Comparison of ENCODE assay signal across 8 cellular contexts in the genomic region with DNA sequence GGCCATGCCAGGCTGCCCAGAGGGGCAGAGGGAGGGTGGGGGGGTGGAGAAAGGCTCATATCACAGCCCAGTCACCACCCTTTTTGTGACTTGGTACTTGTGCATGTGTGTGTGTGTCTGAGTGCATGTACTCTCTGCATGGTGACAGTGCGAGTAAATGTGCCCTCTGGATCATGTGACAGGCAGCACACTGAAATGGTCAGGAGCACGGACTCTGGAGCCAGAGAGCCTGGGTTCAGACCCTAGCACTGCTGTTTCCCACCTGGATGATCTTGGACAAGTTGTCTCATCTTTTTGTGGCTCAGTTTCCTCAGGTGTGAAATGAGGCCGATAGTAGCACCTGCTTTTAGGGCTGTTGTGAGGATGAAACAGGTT. TPM values are rescaled to one million over a fixed set of nuclear protein-coding genes. Genes with fewer than 3 reads are reported as not detected.
DNase-seq lines count a peak whose midpoint lies in the region; ATAC-seq and TF ChIP-seq lines count a peak whose summit lies in the region.

No MANE protein-coding gene starts in this region.

- H2BK5ac ChIP-seq in neuronal stem cell (ENCODE audit: low read length) = no peak overlapping the region

- no peak overlapping the region for H3K23ac ChIP-seq in neuronal stem cell (ENCODE audit: low read depth, low read length, poor library complexity)

- H2AFZ ChIP-seq in Loucy (ENCODE audit: low read length) (no peak overlapping the region), neuronal stem cell (ENCODE audit: low read length) (no peak overlapping the region)

- peak overlapping the region in 10 of 11 experiments; percentile 76 to 99 (median 92); a peak in 21 of 22 replicates for H3K27ac ChIP-seq in BLaER1 treated with 17β-estradiol and CSF1 and Interleukin-3, amounts not matched to agents 10 nM and 100 nM
- peak overlapping the region; percentile 93 for H3K27ac ChIP-seq in effector memory CD4-positive, alpha-beta T cell (ENCODE audit: insufficient read depth, low read length, poor library complexity, severe bottlenecking)
- no peak overlapping the region for H3K27ac ChIP-seq in neuronal stem cell (replicated peaks; ENCODE audit: low read length)

- no peaks in the 10 kb centered on the region for H3K9me2 ChIP-seq in Loucy (replicated peaks; ENCODE audit: low read depth, low read length)

- no peak overlapping the region for H4K91ac ChIP-seq in neuronal stem cell (ENCODE audit: low read depth, low read length, poor library complexity)

- DNase-seq in effector memory CD4-positive, alpha-beta T cell = no peak
- no peak for DNase-seq in neuronal stem cell (ENCODE audit: low spot score)
- DNase-seq in stimulated activated CD4-positive, alpha-beta T cell treated with anti-CD3 and anti-CD28 coated beads, Interleukin-2, amount 100 ng/mL, for 48 hours = no peak
- DNase-seq in NCI-H2196 treated with DMSO at 0.1 percent for 48 hours (lab: John Stamatoyannopoulos, UW; ENCODE audit: unreplicated experiment) = no peak
- no peak for DNase-seq in DMS53 treated with DMSO at 0.1 percent for 48 hours (lab: John Stamatoyannopoulos, UW; ENCODE audit: unreplicated experiment)

- TF ChIP-seq CTCF in Loucy (conservative IDR thresholded peaks at IDR 0.05; ENCODE audit: low read length) = no peak

- H2BK12ac ChIP-seq in neuronal stem cell (ENCODE audit: low read length) = no peak overlapping the region

- H3K4me3 ChIP-seq in BLaER1 treated with 17β-estradiol and CSF1 and Interleukin-3, amounts not matched to agents 10 nM and 100 nM = peak overlapping the region in 9 of 10 experiments; percentile 61 to 86 (median 74); a peak in 17 of 20 replicates
- H3K4me3 ChIP-seq in Loucy (ENCODE audit: low read length, poor library complexity, severe bottlenecking) (peak overlapping the region; percentile 83), neuronal stem cell (ENCODE audit: low read length in 2 of 2) (no peak overlapping the region)
- peak overlapping the region; percentile 55 for H3K4me3 ChIP-seq in effector memory CD4-positive, alpha-beta T cell (ENCODE audit: insufficient read depth, low read depth, low read length, poor library complexity, severe bottlenecking)

- peaks cover 33 to 48% (median 44%) of the 10 kb centered on the region in 11 experiments for H3K36me3 ChIP-seq in BLaER1 treated with 17β-estradiol and CSF1 and Interleukin-3, amounts not matched to agents 10 nM and 100 nM
- H3K36me3 ChIP-seq in Loucy (ENCODE audit: insufficient read depth, low read length) = 0 out of 2 replicates have a peak, but pooled peaks cover 3% of the 10 kb centered on the region
- H3K36me3 ChIP-seq in effector memory CD4-positive, alpha-beta T cell (ENCODE audit: control insufficient read depth, insufficient read depth, low read length) = peaks cover 32% of the 10 kb centered on the region
- H3K36me3 ChIP-seq in neuronal stem cell (replicated peaks in 1 of 2; ENCODE audit: control insufficient read depth in 2 of 2, insufficient read depth in 2 of 2, low read length in 2 of 2) = peaks cover 16 to 36% of the 10 kb centered on the region in 2 donors

- H3K14ac ChIP-seq in neuronal stem cell (ENCODE audit: low read length) = no peak overlapping the region

- peaks cover 35 to 67% (median 50%) of the 10 kb centered on the region in 10 experiments for H3K4me1 ChIP-seq in BLaER1 treated with 17β-estradiol and CSF1 and Interleukin-3, amounts not matched to agents 10 nM and 100 nM
- H3K4me1 ChIP-seq in Loucy (ENCODE audit: insufficient read depth, low read length, poor library complexity, severe bottlenecking) (peaks cover 21% of the 10 kb centered on the region), neuronal stem cell (ENCODE audit: control insufficient read depth in 2 of 2, insufficient read depth in 1 of 2, low read depth in 1 of 2, low read length in 2 of 2) (peaks cover 12 to 19% of the 10 kb centered on the region in 2 donors)
- H3K4me1 ChIP-seq in effector memory CD4-positive, alpha-beta T cell (ENCODE audit: control insufficient read depth, insufficient read depth, low read length, poor library complexity, severe bottlenecking) = peaks cover 30% of the 10 kb centered on the region

- peak overlapping the region; percentile 92 to 100 (median 99) for H3K4me2 ChIP-seq in BLaER1 treated with 17β-estradiol and CSF1 and Interleukin-3, amounts not matched to agents 10 nM and 100 nM
- H3K4me2 ChIP-seq in Loucy (ENCODE audit: low read depth, low read length, poor library complexity, severe bottlenecking) (peak overlapping the region; percentile 100), neuronal stem cell (ENCODE audit: insufficient read depth, low read length, poor library complexity, severe bottlenecking) (no peak overlapping the region)

- H3F3A ChIP-seq in Loucy (ENCODE audit: low read depth) = no peaks in the 10 kb centered on the region

- no peaks in the 10 kb centered on the region for H3K27me3 ChIP-seq in BLaER1 treated with 17β-estradiol and CSF1 and Interleukin-3, amounts not matched to agents 10 nM and 100 nM
- H3K27me3 ChIP-seq in Loucy (ENCODE audit: insufficient read depth, low read length, poor library complexity, severe bottlenecking) = no peaks in the 10 kb centered on the region
- H3K27me3 ChIP-seq in effector memory CD4-positive, alpha-beta T cell (replicated peaks; ENCODE audit: control insufficient read depth, insufficient read depth, low read length, poor library complexity, severe bottlenecking) = no peaks in the 10 kb centered on the region
- H3K27me3 ChIP-seq in neuronal stem cell (ENCODE audit: control insufficient read depth in 3 of 3, insufficient read depth in 3 of 3, low read depth in 1 of 3, low read length in 3 of 3) = no peaks in the 10 kb centered on the region

- no peak overlapping the region for H3K18ac ChIP-seq in neuronal stem cell (ENCODE audit: low read length)

- no peak for ATAC-seq in HG02642 (IDR thresholded peaks at IDR 0.05; ENCODE audit: poor library complexity, unreplicated experiment)

- H2BK15ac ChIP-seq in neuronal stem cell (ENCODE audit: low read length) = peak overlapping the region; percentile 27

- no peak overlapping the region for H4K8ac ChIP-seq in neuronal stem cell (ENCODE audit: low read depth, low read length)

- H3K79me1 ChIP-seq in neuronal stem cell (ENCODE audit: low read depth, low read length) = peaks cover 20% of the 10 kb centered on the region

- H2AK5ac ChIP-seq in neuronal stem cell (ENCODE audit: low read depth, low read length) = no peak overlapping the region

- WGBS in neuronal stem cell (ENCODE audit: extremely low coverage in 2 of 2, insufficient read length in 2 of 2, insufficient replicate concordance in 1 of 2), 2 donors = no CpG with 5 or more reads among the region's 3 CpGs

- peak overlapping the region; percentile 82 to 97 (median 90); a peak in 20 of 22 replicates for H3K9ac ChIP-seq in BLaER1 treated with 17β-estradiol and CSF1 and Interleukin-3, amounts not matched to agents 10 nM and 100 nM
- peak overlapping the region; percentile 89 for H3K9ac ChIP-seq in Loucy (ENCODE audit: low read depth, low read length, poor library complexity, severe bottlenecking)
- H3K9ac ChIP-seq in neuronal stem cell (ENCODE audit: low read depth, low read length, poor library complexity) = peak overlapping the region; percentile 12

- H3K4ac ChIP-seq in neuronal stem cell (ENCODE audit: low read length) = no peak overlapping the region

- H3K9me3 ChIP-seq in BLaER1 treated with 17β-estradiol and CSF1 and Interleukin-3, amounts not matched to agents 10 nM and 100 nM (replicated peaks in 1 of 11) = no peaks in the 10 kb centered on the region
- H3K9me3 ChIP-seq in Loucy (ENCODE audit: insufficient read depth, low read depth, low read length) (no peaks in the 10 kb centered on the region), neuronal stem cell (replicated peaks in 1 of 2; ENCODE audit: control insufficient read depth in 2 of 2, insufficient read depth in 1 of 2, low read depth in 1 of 2, low read length in 2 of 2) (no peaks in the 10 kb centered on the region)
- H3K9me3 ChIP-seq in effector memory CD4-positive, alpha-beta T cell (ENCODE audit: control insufficient read depth, low read length) = no peaks in the 10 kb centered on the region

- H2BK120ac ChIP-seq in neuronal stem cell (ENCODE audit: low read depth, low read length) = no peak overlapping the region

- peaks cover 0 to 50% (median 13%) of the 10 kb centered on the region in 11 experiments; a peak in 14 of 22 replicates for H4K20me1 ChIP-seq in BLaER1 treated with 17β-estradiol and CSF1 and Interleukin-3, amounts not matched to agents 10 nM and 100 nM
- H4K20me1 ChIP-seq in Loucy (ENCODE audit: insufficient read depth, low read length, poor library complexity, severe bottlenecking) = no peaks in the 10 kb centered on the region

- H3K79me2 ChIP-seq in Loucy (ENCODE audit: insufficient read depth, low read length) = peaks cover 33% of the 10 kb centered on the region

RNA-seq across cellular contexts. Expression of a gene that starts 2.0 kb away (rescaled TPM):
- polyA plus RNA-seq in neuronal stem cell (2013, experiment 1 of 2) = 38.5 TPM
- polyA plus RNA-seq in neuronal stem cell (2013, experiment 2 of 2) = 37.8 TPM

RNA-seq across cellular contexts. Expression of a gene that starts 16.1 kb away (rescaled TPM):
- polyA plus RNA-seq in neuronal stem cell (2013, experiment 1 of 2) = 77.7 TPM
- polyA plus RNA-seq in neuronal stem cell (2013, experiment 2 of 2) = 78.0 TPM

RNA-seq across cellular contexts. Expression of a gene that starts 28.6 kb away (rescaled TPM):
- 67.3 TPM for polyA plus RNA-seq in neuronal stem cell (2013, experiment 1 of 2)
- 64.6 TPM for polyA plus RNA-seq in neuronal stem cell (2013, experiment 2 of 2)

RNA-seq across cellular contexts. Expression of a gene that starts 30.9 kb away (rescaled TPM):
- 2.2 TPM for polyA plus RNA-seq in neuronal stem cell (2013, experiment 1 of 2)
- 2.0 TPM for polyA plus RNA-seq in neuronal stem cell (2013, experiment 2 of 2)

RNA-seq across cellular contexts. Expression of a gene that starts 31.4 kb away (rescaled TPM):
- polyA plus RNA-seq in neuronal stem cell (2013, experiment 1 of 2) = 134 TPM
- 128 TPM for polyA plus RNA-seq in neuronal stem cell (2013, experiment 2 of 2)

Comparison
In these comparisons a context has a peak if more than half of its experiments do, and no peak if none do; other contexts are left out.
1. H3K4me3 ChIP-seq: peak in BLaER1 treated with 17β-estradiol and CSF1 and Interleukin-3, amounts not matched to agents 10 nM and 100 nM (9 of 10), Loucy (single experiment) and effector memory CD4-positive, alpha-beta T cell (single experiment); none in neuronal stem cell (0 of 2).
2. H3K9ac ChIP-seq: peak in every context shown above with its lines; median percentile 90 in BLaER1 treated with 17β-estradiol and CSF1 and Interleukin-3, amounts not matched to agents 10 nM and 100 nM; 89 in Loucy; 12 in neuronal stem cell.